Comparison of ENCODE assay signal across 2 cellular contexts in the genomic region with DNA sequence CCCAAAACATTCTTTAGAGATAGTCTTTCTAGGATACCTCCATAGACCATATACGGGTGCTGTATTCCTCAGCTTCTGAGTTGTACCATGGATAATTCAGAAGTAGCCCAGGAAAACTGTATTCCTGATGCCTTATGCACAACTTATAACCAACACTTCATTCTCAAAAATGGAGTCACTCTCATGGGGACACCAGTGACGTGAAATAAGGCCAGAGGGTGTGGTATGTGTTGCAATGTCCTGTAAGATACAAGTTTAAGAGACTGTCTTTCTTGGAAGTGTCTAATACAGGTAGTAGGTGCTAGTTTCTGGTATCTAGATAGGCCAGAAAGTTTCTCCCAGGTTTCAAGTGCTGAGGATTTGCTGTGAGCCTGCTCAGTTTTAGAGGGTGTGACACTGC.
TF ChIP-seq lines count a peak whose summit lies in the region.

No MANE protein-coding gene starts in this region.

TF ChIP-seq in HepG2, 621 proteins besides CTCF, POLR2A, EP300 and RAD21:
- TF ChIP-seq POLR2AphosphoS5 (IDR thresholded peaks at IDR 0.05; ENCODE audit: low read depth, low read length) (peak; percentile 31; the same call in 1 of the 2 replicates), FOXK1 (CRISPR knock-in tag; IDR thresholded peaks at IDR 0.05; ENCODE audit: borderline replicate concordance, low read depth) (no peak), RBM22 (optimal IDR thresholded peaks at IDR 0.05; ENCODE audit: low read length) (peak; percentile 96), ARNT2 (CRISPR knock-in tag; IDR thresholded peaks at IDR 0.05; ENCODE audit: low read depth) (no peak)
- TF ChIP-seq, protein P1, sequence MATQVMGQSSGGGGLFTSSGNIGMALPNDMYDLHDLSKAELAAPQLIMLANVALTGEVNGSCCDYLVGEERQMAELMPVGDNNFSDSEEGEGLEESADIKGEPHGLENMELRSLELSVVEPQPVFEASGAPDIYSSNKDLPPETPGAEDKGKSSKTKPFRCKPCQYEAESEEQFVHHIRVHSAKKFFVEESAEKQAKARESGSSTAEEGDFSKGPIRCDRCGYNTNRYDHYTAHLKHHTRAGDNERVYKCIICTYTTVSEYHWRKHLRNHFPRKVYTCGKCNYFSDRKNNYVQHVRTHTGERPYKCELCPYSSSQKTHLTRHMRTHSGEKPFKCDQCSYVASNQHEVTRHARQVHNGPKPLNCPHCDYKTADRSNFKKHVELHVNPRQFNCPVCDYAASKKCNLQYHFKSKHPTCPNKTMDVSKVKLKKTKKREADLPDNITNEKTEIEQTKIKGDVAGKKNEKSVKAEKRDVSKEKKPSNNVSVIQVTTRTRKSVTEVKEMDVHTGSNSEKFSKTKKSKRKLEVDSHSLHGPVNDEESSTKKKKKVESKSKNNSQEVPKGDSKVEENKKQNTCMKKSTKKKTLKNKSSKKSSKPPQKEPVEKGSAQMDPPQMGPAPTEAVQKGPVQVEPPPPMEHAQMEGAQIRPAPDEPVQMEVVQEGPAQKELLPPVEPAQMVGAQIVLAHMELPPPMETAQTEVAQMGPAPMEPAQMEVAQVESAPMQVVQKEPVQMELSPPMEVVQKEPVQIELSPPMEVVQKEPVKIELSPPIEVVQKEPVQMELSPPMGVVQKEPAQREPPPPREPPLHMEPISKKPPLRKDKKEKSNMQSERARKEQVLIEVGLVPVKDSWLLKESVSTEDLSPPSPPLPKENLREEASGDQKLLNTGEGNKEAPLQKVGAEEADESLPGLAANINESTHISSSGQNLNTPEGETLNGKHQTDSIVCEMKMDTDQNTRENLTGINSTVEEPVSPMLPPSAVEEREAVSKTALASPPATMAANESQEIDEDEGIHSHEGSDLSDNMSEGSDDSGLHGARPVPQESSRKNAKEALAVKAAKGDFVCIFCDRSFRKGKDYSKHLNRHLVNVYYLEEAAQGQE (IDR thresholded peaks at IDR 0.05; ENCODE audit: borderline replicate concordance in 1 of 2, low read depth in 1 of 2, low read length in 2 of 2): no peak

TF ChIP-seq in K562, 482 proteins besides CTCF, POLR2A, EP300 and RAD21:
- TF ChIP-seq CTBP1 (IDR thresholded peaks at IDR 0.05; ENCODE audit: borderline replicate concordance) (no peak), SRSF9 (IDR thresholded peaks at IDR 0.05; ENCODE audit: borderline replicate concordance, low read depth, low read length) (no peak), PRPF4 (IDR thresholded peaks at IDR 0.05; ENCODE audit: insufficient read depth, low read depth, low read length, poor library complexity, severe bottlenecking) (no peak), GATA2 (CRISPR knock-in tag; IDR thresholded peaks at IDR 0.05) (no peak), ETV6 (IDR thresholded peaks at IDR 0.05; ENCODE audit: borderline replicate concordance in 1 of 2, low read depth in 2 of 2, low read length in 1 of 2) (no peak), ETV6 (CRISPR knock-in tag; IDR thresholded peaks at IDR 0.05; ENCODE audit: borderline replicate concordance) (no peak), ZNF12 (CRISPR knock-in tag; IDR thresholded peaks at IDR 0.05) (no peak), NFXL1 (CRISPR knock-in tag; IDR thresholded peaks at IDR 0.05) (no peak), TSC22D4 (tag; IDR thresholded peaks at IDR 0.05) (no peak), ZNF79 (CRISPR knock-in tag; IDR thresholded peaks at IDR 0.05; ENCODE audit: low read depth) (no peak), CXXC5 (CRISPR knock-in tag; IDR thresholded peaks at IDR 0.05) (peak; percentile 27), HDAC8 (tag; IDR thresholded peaks at IDR 0.05) (no peak), ELF4 (CRISPR knock-in tag; IDR thresholded peaks at IDR 0.05) (no peak), CEBPG (CRISPR knock-in tag; IDR thresholded peaks at IDR 0.05) (peak; percentile 18; the same call in 1 of the 2 replicates), CEBPG (tag; conservative IDR thresholded peaks at IDR 0.05 in 1 of 2, IDR thresholded peaks at IDR 0.05 in 1 of 2) (peak in 1 of 2 experiments; percentile 44; a peak in 2 of 4 replicates), ESRRB (CRISPR knock-in tag; IDR thresholded peaks at IDR 0.05; ENCODE audit: borderline replicate concordance) (no peak), SNIP1 (IDR thresholded peaks at IDR 0.05; ENCODE audit: low read depth) (no peak), TRIM28 (IDR thresholded peaks at IDR 0.05) (no peak), NCOR1 (IDR thresholded peaks at IDR 0.05) (no peak), POLR2AphosphoS2 (IDR thresholded peaks at IDR 0.05; ENCODE audit: low read length) (no peak), ZSCAN29 (IDR thresholded peaks at IDR 0.05) (no peak), ZNF699 (CRISPR knock-in tag; IDR thresholded peaks at IDR 0.05; ENCODE audit: insufficient replicate concordance) (no peak), ZNF165 (CRISPR knock-in tag; IDR thresholded peaks at IDR 0.05; ENCODE audit: borderline replicate concordance) (no peak), ZNF311 (CRISPR knock-in tag; IDR thresholded peaks at IDR 0.05) (no peak), CEBPB (tag; IDR thresholded peaks at IDR 0.05) (peak; percentile 33; the same call in 1 of the 2 replicates), MTF1 (CRISPR knock-in tag; IDR thresholded peaks at IDR 0.05; ENCODE audit: borderline replicate concordance) (no peak), SMAD4 (CRISPR knock-in tag; conservative IDR thresholded peaks at IDR 0.05) (0 out of 2 replicates have a peak, but pooled peaks have one; percentile 25), ZBTB8A (IDR thresholded peaks at IDR 0.05; ENCODE audit: partially characterized antibody) (no peak), DMBX1 (CRISPR knock-in tag; IDR thresholded peaks at IDR 0.05; ENCODE audit: borderline replicate concordance) (peak; percentile 58; the same call in 1 of the 2 replicates), LCOR (CRISPR knock-in tag; IDR thresholded peaks at IDR 0.05) (no peak)
- TF ChIP-seq, protein P2, sequence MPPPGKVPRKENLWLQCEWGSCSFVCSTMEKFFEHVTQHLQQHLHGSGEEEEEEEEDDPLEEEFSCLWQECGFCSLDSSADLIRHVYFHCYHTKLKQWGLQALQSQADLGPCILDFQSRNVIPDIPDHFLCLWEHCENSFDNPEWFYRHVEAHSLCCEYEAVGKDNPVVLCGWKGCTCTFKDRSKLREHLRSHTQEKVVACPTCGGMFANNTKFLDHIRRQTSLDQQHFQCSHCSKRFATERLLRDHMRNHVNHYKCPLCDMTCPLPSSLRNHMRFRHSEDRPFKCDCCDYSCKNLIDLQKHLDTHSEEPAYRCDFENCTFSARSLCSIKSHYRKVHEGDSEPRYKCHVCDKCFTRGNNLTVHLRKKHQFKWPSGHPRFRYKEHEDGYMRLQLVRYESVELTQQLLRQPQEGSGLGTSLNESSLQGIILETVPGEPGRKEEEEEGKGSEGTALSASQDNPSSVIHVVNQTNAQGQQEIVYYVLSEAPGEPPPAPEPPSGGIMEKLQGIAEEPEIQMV (tag; conservative IDR thresholded peaks at IDR 0.05; ENCODE audit: low read depth): no peak
- TF ChIP-seq, protein P3, sequence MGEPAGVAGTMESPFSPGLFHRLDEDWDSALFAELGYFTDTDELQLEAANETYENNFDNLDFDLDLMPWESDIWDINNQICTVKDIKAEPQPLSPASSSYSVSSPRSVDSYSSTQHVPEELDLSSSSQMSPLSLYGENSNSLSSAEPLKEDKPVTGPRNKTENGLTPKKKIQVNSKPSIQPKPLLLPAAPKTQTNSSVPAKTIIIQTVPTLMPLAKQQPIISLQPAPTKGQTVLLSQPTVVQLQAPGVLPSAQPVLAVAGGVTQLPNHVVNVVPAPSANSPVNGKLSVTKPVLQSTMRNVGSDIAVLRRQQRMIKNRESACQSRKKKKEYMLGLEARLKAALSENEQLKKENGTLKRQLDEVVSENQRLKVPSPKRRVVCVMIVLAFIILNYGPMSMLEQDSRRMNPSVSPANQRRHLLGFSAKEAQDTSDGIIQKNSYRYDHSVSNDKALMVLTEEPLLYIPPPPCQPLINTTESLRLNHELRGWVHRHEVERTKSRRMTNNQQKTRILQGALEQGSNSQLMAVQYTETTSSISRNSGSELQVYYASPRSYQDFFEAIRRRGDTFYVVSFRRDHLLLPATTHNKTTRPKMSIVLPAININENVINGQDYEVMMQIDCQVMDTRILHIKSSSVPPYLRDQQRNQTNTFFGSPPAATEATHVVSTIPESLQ (CRISPR knock-in tag; IDR thresholded peaks at IDR 0.05): no peak
- TF ChIP-seq, protein P4, sequence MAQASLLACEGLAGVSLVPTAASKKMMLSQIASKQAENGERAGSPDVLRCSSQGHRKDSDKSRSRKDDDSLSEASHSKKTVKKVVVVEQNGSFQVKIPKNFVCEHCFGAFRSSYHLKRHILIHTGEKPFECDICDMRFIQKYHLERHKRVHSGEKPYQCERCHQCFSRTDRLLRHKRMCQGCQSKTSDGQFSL (CRISPR knock-in tag; IDR thresholded peaks at IDR 0.05): no peak
- TF ChIP-seq, protein P4 (tag; IDR thresholded peaks at IDR 0.05): no peak
- TF ChIP-seq, protein P5, sequence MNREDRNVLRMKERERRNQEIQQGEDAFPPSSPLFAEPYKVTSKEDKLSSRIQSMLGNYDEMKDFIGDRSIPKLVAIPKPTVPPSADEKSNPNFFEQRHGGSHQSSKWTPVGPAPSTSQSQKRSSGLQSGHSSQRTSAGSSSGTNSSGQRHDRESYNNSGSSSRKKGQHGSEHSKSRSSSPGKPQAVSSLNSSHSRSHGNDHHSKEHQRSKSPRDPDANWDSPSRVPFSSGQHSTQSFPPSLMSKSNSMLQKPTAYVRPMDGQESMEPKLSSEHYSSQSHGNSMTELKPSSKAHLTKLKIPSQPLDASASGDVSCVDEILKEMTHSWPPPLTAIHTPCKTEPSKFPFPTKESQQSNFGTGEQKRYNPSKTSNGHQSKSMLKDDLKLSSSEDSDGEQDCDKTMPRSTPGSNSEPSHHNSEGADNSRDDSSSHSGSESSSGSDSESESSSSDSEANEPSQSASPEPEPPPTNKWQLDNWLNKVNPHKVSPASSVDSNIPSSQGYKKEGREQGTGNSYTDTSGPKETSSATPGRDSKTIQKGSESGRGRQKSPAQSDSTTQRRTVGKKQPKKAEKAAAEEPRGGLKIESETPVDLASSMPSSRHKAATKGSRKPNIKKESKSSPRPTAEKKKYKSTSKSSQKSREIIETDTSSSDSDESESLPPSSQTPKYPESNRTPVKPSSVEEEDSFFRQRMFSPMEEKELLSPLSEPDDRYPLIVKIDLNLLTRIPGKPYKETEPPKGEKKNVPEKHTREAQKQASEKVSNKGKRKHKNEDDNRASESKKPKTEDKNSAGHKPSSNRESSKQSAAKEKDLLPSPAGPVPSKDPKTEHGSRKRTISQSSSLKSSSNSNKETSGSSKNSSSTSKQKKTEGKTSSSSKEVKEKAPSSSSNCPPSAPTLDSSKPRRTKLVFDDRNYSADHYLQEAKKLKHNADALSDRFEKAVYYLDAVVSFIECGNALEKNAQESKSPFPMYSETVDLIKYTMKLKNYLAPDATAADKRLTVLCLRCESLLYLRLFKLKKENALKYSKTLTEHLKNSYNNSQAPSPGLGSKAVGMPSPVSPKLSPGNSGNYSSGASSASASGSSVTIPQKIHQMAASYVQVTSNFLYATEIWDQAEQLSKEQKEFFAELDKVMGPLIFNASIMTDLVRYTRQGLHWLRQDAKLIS (CRISPR knock-in tag; IDR thresholded peaks at IDR 0.05): no peak
- TF ChIP-seq, protein P6, sequence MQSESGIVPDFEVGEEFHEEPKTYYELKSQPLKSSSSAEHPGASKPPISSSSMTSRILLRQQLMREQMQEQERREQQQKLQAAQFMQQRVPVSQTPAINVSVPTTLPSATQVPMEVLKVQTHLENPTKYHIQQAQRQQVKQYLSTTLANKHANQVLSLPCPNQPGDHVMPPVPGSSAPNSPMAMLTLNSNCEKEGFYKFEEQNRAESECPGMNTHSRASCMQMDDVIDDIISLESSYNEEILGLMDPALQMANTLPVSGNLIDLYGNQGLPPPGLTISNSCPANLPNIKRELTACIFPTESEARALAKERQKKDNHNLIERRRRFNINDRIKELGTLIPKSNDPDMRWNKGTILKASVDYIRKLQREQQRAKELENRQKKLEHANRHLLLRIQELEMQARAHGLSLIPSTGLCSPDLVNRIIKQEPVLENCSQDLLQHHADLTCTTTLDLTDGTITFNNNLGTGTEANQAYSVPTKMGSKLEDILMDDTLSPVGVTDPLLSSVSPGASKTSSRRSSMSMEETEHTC (IDR thresholded peaks at IDR 0.05): no peak
- TF ChIP-seq, protein P7, sequence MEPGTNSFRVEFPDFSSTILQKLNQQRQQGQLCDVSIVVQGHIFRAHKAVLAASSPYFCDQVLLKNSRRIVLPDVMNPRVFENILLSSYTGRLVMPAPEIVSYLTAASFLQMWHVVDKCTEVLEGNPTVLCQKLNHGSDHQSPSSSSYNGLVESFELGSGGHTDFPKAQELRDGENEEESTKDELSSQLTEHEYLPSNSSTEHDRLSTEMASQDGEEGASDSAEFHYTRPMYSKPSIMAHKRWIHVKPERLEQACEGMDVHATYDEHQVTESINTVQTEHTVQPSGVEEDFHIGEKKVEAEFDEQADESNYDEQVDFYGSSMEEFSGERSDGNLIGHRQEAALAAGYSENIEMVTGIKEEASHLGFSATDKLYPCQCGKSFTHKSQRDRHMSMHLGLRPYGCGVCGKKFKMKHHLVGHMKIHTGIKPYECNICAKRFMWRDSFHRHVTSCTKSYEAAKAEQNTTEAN (CRISPR knock-in tag; IDR thresholded peaks at IDR 0.05): no peak
- TF ChIP-seq, protein P8, sequence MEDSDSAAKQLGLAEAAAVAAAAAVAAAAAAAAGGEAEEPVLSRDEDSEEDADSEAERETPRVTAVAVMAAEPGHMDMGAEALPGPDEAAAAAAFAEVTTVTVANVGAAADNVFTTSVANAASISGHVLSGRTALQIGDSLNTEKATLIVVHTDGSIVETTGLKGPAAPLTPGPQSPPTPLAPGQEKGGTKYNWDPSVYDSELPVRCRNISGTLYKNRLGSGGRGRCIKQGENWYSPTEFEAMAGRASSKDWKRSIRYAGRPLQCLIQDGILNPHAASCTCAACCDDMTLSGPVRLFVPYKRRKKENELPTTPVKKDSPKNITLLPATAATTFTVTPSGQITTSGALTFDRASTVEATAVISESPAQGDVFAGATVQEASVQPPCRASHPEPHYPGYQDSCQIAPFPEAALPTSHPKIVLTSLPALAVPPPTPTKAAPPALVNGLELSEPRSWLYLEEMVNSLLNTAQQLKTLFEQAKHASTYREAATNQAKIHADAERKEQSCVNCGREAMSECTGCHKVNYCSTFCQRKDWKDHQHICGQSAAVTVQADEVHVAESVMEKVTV (CRISPR knock-in tag; IDR thresholded peaks at IDR 0.05): no peak
